ENCODE assay signal across 1 cellular context in genomic region chr11:9639099-9639498, GRCh38.
TF ChIP-seq lines count a peak whose summit lies in the region.

No MANE protein-coding gene starts in this region.

TF ChIP-seq in HepG2, 621 proteins besides CTCF, POLR2A, EP300 and RAD21 (continued from another document):
- TF ChIP-seq PBX2 (CRISPR knock-in tag; IDR thresholded peaks at IDR 0.05) (no peak), MATR3 (CRISPR knock-in tag; IDR thresholded peaks at IDR 0.05) (no peak), SAFB2 (CRISPR knock-in tag; IDR thresholded peaks at IDR 0.05; ENCODE audit: borderline replicate concordance, low read depth) (no peak), ZNF777 (CRISPR knock-in tag; IDR thresholded peaks at IDR 0.05) (no peak), CENPT (CRISPR knock-in tag; IDR thresholded peaks at IDR 0.05; ENCODE audit: low read depth) (no peak), MLX (CRISPR knock-in tag; IDR thresholded peaks at IDR 0.05) (no peak), RARA (CRISPR knock-in tag; IDR thresholded peaks at IDR 0.05) (no peak), PLSCR1 (CRISPR knock-in tag; IDR thresholded peaks at IDR 0.05; ENCODE audit: borderline replicate concordance) (no peak), MTF2 (CRISPR knock-in tag; IDR thresholded peaks at IDR 0.05; ENCODE audit: borderline replicate concordance) (no peak), ZNF615 (CRISPR knock-in tag; IDR thresholded peaks at IDR 0.05; ENCODE audit: borderline replicate concordance) (no peak), ZNF841 (CRISPR knock-in tag; IDR thresholded peaks at IDR 0.05; ENCODE audit: borderline replicate concordance) (no peak), TFAP4 (IDR thresholded peaks at IDR 0.05; ENCODE audit: borderline replicate concordance, low read depth) (no peak), ZNF460 (CRISPR knock-in tag; IDR thresholded peaks at IDR 0.05; ENCODE audit: borderline replicate concordance) (no peak), BATF2 (CRISPR knock-in tag; IDR thresholded peaks at IDR 0.05) (no peak), IRF1 (CRISPR knock-in tag; IDR thresholded peaks at IDR 0.05; ENCODE audit: low read depth) (no peak), ZNF333 (CRISPR knock-in tag; IDR thresholded peaks at IDR 0.05; ENCODE audit: borderline replicate concordance) (no peak)
